Comparison of ENCODE assay signal across 1 cellular context in the genomic region with DNA sequence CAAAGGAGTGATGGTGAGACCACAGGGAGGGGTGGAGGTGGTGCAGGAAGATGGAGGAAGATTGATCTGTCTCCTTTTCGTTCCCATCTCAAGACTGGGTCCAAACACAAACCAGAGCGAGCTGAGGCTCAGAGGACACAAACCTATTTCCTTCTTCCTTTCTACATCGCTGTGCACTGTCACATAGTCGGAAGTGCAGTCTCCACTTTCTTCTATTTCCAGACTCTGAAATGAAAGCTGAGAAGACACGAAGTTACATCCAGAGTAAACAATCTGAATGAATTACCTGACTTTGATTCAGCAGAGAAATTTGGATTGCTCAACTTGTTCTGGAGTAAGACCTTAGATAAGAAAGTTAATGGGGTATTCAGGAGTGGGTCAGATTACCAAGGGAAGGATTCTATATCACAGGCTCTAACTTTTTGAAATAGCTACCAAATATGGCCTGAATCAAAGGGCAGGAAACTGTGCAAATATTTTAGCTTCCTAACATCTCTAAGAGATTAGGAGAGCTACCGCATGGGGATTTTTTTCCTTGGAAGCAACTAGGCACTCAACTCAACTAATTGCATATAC.
TF ChIP-seq lines count a peak whose summit lies in the region.

No MANE protein-coding gene starts in this region.

TF ChIP-seq in HEK293, 187 proteins besides CTCF, POLR2A, EP300 and RAD21 (continued from another document):
- TF ChIP-seq, protein P1, sequence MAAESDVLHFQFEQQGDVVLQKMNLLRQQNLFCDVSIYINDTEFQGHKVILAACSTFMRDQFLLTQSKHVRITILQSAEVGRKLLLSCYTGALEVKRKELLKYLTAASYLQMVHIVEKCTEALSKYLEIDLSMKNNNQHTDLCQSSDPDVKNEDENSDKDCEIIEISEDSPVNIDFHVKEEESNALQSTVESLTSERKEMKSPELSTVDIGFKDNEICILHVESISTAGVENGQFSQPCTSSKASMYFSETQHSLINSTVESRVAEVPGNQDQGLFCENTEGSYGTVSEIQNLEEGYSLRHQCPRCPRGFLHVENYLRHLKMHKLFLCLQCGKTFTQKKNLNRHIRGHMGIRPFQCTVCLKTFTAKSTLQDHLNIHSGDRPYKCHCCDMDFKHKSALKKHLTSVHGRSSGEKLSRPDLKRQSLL (tag by site-specific recombination; IDR thresholded peaks at IDR 0.05), result no peak
- TF ChIP-seq, protein P2, sequence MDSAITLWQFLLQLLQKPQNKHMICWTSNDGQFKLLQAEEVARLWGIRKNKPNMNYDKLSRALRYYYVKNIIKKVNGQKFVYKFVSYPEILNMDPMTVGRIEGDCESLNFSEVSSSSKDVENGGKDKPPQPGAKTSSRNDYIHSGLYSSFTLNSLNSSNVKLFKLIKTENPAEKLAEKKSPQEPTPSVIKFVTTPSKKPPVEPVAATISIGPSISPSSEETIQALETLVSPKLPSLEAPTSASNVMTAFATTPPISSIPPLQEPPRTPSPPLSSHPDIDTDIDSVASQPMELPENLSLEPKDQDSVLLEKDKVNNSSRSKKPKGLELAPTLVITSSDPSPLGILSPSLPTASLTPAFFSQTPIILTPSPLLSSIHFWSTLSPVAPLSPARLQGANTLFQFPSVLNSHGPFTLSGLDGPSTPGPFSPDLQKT (IDR thresholded peaks at IDR 0.05; ENCODE audit: borderline replicate concordance, low read depth, low read length), result peak; percentile 96
- TF ChIP-seq ZNF707 (tag by site-specific recombination; IDR thresholded peaks at IDR 0.05), result no peak
- TF ChIP-seq, protein P3, sequence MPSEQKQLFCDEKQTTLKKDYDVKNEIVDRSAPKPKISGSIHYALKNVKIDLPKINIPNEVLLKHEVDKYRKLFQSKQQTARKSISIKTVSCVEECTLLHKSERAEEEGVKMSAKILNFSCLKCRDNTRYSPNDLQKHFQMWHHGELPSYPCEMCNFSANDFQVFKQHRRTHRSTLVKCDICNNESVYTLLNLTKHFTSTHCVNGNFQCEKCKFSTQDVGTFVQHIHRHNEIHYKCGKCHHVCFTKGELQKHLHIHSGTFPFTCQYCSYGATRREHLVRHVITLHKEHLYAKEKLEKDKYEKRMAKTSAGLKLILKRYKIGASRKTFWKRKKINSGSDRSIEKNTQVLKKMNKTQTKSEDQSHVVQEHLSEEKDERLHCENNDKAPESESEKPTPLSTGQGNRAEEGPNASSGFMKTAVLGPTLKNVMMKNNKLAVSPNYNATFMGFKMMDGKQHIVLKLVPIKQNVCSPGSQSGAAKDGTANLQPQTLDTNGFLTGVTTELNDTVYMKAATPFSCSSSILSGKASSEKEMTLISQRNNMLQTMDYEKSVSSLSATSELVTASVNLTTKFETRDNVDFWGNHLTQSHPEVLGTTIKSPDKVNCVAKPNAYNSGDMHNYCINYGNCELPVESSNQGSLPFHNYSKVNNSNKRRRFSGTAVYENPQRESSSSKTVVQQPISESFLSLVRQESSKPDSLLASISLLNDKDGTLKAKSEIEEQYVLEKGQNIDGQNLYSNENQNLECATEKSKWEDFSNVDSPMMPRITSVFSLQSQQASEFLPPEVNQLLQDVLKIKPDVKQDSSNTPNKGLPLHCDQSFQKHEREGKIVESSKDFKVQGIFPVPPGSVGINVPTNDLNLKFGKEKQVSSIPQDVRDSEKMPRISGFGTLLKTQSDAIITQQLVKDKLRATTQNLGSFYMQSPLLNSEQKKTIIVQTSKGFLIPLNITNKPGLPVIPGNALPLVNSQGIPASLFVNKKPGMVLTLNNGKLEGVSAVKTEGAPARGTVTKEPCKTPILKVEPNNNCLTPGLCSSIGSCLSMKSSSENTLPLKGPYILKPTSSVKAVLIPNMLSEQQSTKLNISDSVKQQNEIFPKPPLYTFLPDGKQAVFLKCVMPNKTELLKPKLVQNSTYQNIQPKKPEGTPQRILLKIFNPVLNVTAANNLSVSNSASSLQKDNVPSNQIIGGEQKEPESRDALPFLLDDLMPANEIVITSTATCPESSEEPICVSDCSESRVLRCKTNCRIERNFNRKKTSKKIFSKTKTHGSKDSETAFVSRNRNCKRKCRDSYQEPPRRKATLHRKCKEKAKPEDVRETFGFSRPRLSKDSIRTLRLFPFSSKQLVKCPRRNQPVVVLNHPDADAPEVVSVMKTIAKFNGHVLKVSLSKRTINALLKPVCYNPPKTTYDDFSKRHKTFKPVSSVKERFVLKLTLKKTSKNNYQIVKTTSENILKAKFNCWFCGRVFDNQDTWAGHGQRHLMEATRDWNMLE (tag by site-specific recombination; conservative IDR thresholded peaks at IDR 0.05; ENCODE audit: low read depth), result no peak
- peak; percentile 22; the same call in 1 of the 2 replicates for TF ChIP-seq ZNF629 (tag by site-specific recombination; IDR thresholded peaks at IDR 0.05)
- no peak for TF ChIP-seq ZNF112 (tag by site-specific recombination; IDR thresholded peaks at IDR 0.05)
- TF ChIP-seq, protein P4, sequence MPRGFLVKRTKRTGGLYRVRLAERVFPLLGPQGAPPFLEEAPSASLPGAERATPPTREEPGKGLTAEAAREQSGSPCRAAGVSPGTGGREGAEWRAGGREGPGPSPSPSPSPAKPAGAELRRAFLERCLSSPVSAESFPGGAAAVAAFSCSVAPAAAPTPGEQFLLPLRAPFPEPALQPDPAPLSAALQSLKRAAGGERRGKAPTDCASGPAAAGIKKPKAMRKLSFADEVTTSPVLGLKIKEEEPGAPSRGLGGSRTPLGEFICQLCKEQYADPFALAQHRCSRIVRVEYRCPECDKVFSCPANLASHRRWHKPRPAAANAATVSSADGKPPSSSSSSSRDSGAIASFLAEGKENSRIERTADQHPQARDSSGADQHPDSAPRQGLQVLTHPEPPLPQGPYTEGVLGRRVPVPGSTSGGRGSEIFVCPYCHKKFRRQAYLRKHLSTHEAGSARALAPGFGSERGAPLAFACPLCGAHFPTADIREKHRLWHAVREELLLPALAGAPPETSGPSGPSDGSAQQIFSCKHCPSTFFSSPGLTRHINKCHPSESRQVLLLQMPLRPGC (tag by site-specific recombination; IDR thresholded peaks at IDR 0.05), result 0 out of 2 replicates have a peak, but pooled peaks have one; percentile 25
- TF ChIP-seq ZBTB21 (tag by site-specific recombination; IDR thresholded peaks at IDR 0.05), result no peak
- TF ChIP-seq MEIS1 (CRISPR knock-in tag; IDR thresholded peaks at IDR 0.05; ENCODE audit: borderline replicate concordance), result no peak
- TF ChIP-seq ZNF785 (tag by site-specific recombination; IDR thresholded peaks at IDR 0.05), result no peak
- no peak for TF ChIP-seq ZNF555 (tag by site-specific recombination; conservative IDR thresholded peaks at IDR 0.05)
- no peak for TF ChIP-seq GLI4 (tag by site-specific recombination; IDR thresholded peaks at IDR 0.05)
- no peak for TF ChIP-seq ZBTB8A (tag by site-specific recombination; IDR thresholded peaks at IDR 0.05)
- TF ChIP-seq, protein P5, sequence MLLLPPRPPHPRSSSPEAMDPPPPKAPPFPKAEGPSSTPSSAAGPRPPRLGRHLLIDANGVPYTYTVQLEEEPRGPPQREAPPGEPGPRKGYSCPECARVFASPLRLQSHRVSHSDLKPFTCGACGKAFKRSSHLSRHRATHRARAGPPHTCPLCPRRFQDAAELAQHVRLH (tag by site-specific recombination; IDR thresholded peaks at IDR 0.05), result peak; percentile 23; the same call in 1 of the 2 replicates
- TF ChIP-seq ZNF843 (tag by site-specific recombination; IDR thresholded peaks at IDR 0.05), result peak; percentile 70; the same call in 1 of the 2 replicates
- TF ChIP-seq, protein P6, sequence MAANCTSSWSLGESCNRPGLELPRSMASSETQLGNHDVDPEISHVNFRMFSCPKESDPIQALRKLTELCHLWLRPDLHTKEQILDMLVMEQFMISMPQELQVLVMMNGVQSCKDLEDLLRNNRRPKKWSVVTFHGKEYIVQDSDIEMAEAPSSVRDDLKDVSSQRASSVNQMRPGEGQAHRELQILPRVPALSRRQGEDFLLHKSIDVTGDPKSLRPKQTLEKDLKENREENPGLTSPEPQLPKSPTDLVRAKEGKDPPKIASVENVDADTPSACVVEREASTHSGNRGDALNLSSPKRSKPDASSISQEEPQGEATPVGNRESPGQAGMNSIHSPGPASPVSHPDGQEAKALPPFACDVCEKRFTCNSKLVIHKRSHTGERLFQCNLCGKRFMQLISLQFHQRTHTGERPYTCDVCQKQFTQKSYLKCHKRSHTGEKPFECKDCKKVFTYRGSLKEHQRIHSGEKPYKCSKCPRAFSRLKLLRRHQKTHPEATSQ (tag by site-specific recombination; IDR thresholded peaks at IDR 0.05), result no peak
- TF ChIP-seq ZXDB (tag by site-specific recombination; IDR thresholded peaks at IDR 0.05), result peak; percentile 62; the same call in 1 of the 2 replicates
- 0 out of 2 replicates have a peak, but pooled peaks have one; percentile 77 for TF ChIP-seq GFI1B (tag by site-specific recombination; IDR thresholded peaks at IDR 0.05)
- TF ChIP-seq ZNF561 (tag by site-specific recombination; IDR thresholded peaks at IDR 0.05; ENCODE audit: borderline replicate concordance), result no peak
- TF ChIP-seq IKZF3 (tag by site-specific recombination; IDR thresholded peaks at IDR 0.05), result 0 out of 2 replicates have a peak, but pooled peaks have one; percentile 25
- TF ChIP-seq SALL2 (tag by site-specific recombination; IDR thresholded peaks at IDR 0.05; ENCODE audit: borderline replicate concordance), result no peak
- TF ChIP-seq ZNF433 (tag by site-specific recombination; IDR thresholded peaks at IDR 0.05; ENCODE audit: low read depth), result no peak
- TF ChIP-seq ZNF132 (tag by site-specific recombination; IDR thresholded peaks at IDR 0.05; ENCODE audit: borderline replicate concordance), result no peak
